In genomic region chr1:90833497-90834087, GRCh38 we compare ENCODE assay signal across 21 cellular contexts.
"Had no signal": no experiment of that assay in that cellular context is flagged by ENCODE, and none has a peak within 500 bp of the region (broad histone marks: within the 10 kb centered on the region; RNA-seq: fewer than 3 reads in every experiment).

No MANE protein-coding gene starts in this region.

- H3K27ac ChIP-seq: foreskin keratinocyte, heart left ventricle, parathyroid adenoma, psoas muscle, right lobe of liver, testis, tibial nerve had no signal

- H2AFZ ChIP-seq: parathyroid adenoma had no signal

- H3K79me2 ChIP-seq: parathyroid adenoma had no signal

- H3K9me3 Mint-ChIP-seq: dendritic cell treated with granulocyte-macrophage colony-stimulating factor and Interleukin-4, amounts not matched to agents 40 ng/mL and 50 ng/mL, for 4 days; effector memory CD8-positive, alpha-beta T cell; nephron; stimulated activated memory B cell treated with anti-CD40 and anti-IgM and Interleukin-4, amounts not matched to agents 10 μg/mL and 1 μg/mL and 100 μg/mL, for 72 hours; stimulated activated naive CD8-positive, alpha-beta T cell treated with anti-CD3 and anti-CD28 coated beads, Interleukin-15, Interleukin-2, amounts not matched to agents 100 ng/mL and 50 ng/mL, for 24 hours had no signal

- H3K36me3 Mint-ChIP-seq: naive B cell; stimulated activated memory B cell treated with anti-CD40 and anti-IgM and Interleukin-4, amounts not matched to agents 10 μg/mL and 1 μg/mL and 100 μg/mL, for 72 hours had no signal

- H3K9me3 ChIP-seq: heart left ventricle, psoas muscle, right lobe of liver, testis, tibial nerve had no signal

- ATAC-seq: foreskin keratinocyte; heart left ventricle; left colon; left ventricle myocardium superior; psoas muscle; right lobe of liver; stimulated activated memory B cell treated with anti-CD40 and anti-IgM and Interleukin-4, amounts not matched to agents 10 μg/mL and 1 μg/mL and 100 μg/mL, for 72 hours had no signal

- FAIRE-seq: colon had no signal

- H3K4me3 ChIP-seq: heart left ventricle, lung, psoas muscle, right lobe of liver, testis, tibial nerve had no signal

- H3K9ac ChIP-seq: parathyroid adenoma had no signal

- H3K27ac Mint-ChIP-seq: dendritic cell treated with granulocyte-macrophage colony-stimulating factor and Interleukin-4, amounts not matched to agents 40 ng/mL and 50 ng/mL, for 4 days; effector memory CD8-positive, alpha-beta T cell; nephron; stimulated activated memory B cell treated with anti-CD40 and anti-IgM and Interleukin-4, amounts not matched to agents 10 μg/mL and 1 μg/mL and 100 μg/mL, for 72 hours; stimulated activated naive CD8-positive, alpha-beta T cell treated with anti-CD3 and anti-CD28 coated beads, Interleukin-15, Interleukin-2, amounts not matched to agents 100 ng/mL and 50 ng/mL, for 24 hours had no signal

- H3K36me3 ChIP-seq: heart left ventricle, right lobe of liver, tibial nerve had no signal

- H3K4me1 ChIP-seq: foreskin keratinocyte, parathyroid adenoma, right lobe of liver had no signal

- H3K4me3 Mint-ChIP-seq: dendritic cell treated with granulocyte-macrophage colony-stimulating factor and Interleukin-4, amounts not matched to agents 40 ng/mL and 50 ng/mL, for 4 days; nephron; stimulated activated memory B cell treated with anti-CD40 and anti-IgM and Interleukin-4, amounts not matched to agents 10 μg/mL and 1 μg/mL and 100 μg/mL, for 72 hours; stimulated activated naive CD8-positive, alpha-beta T cell treated with anti-CD3 and anti-CD28 coated beads, Interleukin-15, Interleukin-2, amounts not matched to agents 100 ng/mL and 50 ng/mL, for 24 hours had no signal

- H3K27me3 ChIP-seq: right lobe of liver, testis had no signal

- DNase-seq: effector memory CD8-positive, alpha-beta T cell; erythroblast; foreskin keratinocyte; heart left ventricle; hippocampal formation; left colon; left ventricle myocardium superior; mesenchymal stem cell; naive B cell; psoas muscle; right lobe of liver; stimulated activated CD4-positive, alpha-beta T cell treated with anti-CD3 and anti-CD28 coated beads, Interleukin-4, amount 100 ng/mL, for 24 hours; testis had no signal
